ENCODE assay signal across 1 cellular context in genomic region chr20:17083738-17084137, GRCh38.
TF ChIP-seq lines count a peak whose summit lies in the region.

No MANE protein-coding gene starts in this region.

TF ChIP-seq in A549, 52 proteins besides CTCF, POLR2A, EP300 and RAD21 (continued from another document):
- peak; percentile 81 for TF ChIP-seq REST (IDR thresholded peaks at IDR 0.05)
TF ChIP-seq in A549: peak in this region for 1.
